Comparison of ENCODE assay signal across 19 cellular contexts in genomic region chr13:109818136-109818535, GRCh38. TPM values are rescaled to one million over a fixed set of nuclear protein-coding genes. Genes with fewer than 3 reads are reported as not detected.
DNase-seq lines count a peak whose midpoint lies in the region; ATAC-seq lines count a peak whose summit lies in the region.
"Had no signal": no experiment of that assay in that cellular context is flagged by ENCODE, and none has a peak within 500 bp of the region (broad histone marks: within the 10 kb centered on the region; RNA-seq: fewer than 3 reads in every experiment).

No MANE protein-coding gene starts in this region.

- peaks cover 3 to 15% of the 10 kb centered on the region in 2 donors for H3K4me1 ChIP-seq in neuronal stem cell (ENCODE audit: control insufficient read depth in 2 of 2, insufficient read depth in 1 of 2, low read depth in 1 of 2, low read length in 2 of 2)

- H4K91ac ChIP-seq in neuronal stem cell (ENCODE audit: low read depth, low read length, poor library complexity) = no peak overlapping the region

- H3K18ac ChIP-seq in neuronal stem cell (ENCODE audit: low read length) = peak overlapping the region; percentile 35

- no peaks in the 10 kb centered on the region for H3K79me1 ChIP-seq in neuronal stem cell (ENCODE audit: low read depth, low read length)

- no peak overlapping the region for H2AFZ ChIP-seq in neuronal stem cell (ENCODE audit: low read length)

- H2BK120ac ChIP-seq in neuronal stem cell (ENCODE audit: low read depth, low read length) = no peak overlapping the region

- H3K9ac ChIP-seq in neuronal stem cell (ENCODE audit: low read depth, low read length, poor library complexity) = no peak overlapping the region

- no peak overlapping the region for H3K4me3 ChIP-seq in neuronal stem cell (ENCODE audit: low read length in 2 of 2)
- H3K4me3 ChIP-seq: right lobe of liver had no signal

- no peaks in the 10 kb centered on the region for H3K36me3 ChIP-seq in neuronal stem cell (replicated peaks in 1 of 2; ENCODE audit: control insufficient read depth in 2 of 2, insufficient read depth in 2 of 2, low read length in 2 of 2)
- H3K36me3 ChIP-seq: right lobe of liver had no signal

- no peak overlapping the region for H3K14ac ChIP-seq in neuronal stem cell (ENCODE audit: low read length)

- no peak overlapping the region for H3K4me2 ChIP-seq in neuronal stem cell (ENCODE audit: insufficient read depth, low read length, poor library complexity, severe bottlenecking)

- ATAC-seq in GM21367 (IDR thresholded peaks at IDR 0.05; ENCODE audit: unreplicated experiment) (no peak), GM21390 (IDR thresholded peaks at IDR 0.05; ENCODE audit: unreplicated experiment) (no peak), left ventricle myocardium superior (no peak)
- ATAC-seq: HCT116; right lobe of liver; stimulated activated memory B cell treated with anti-CD40 and anti-IgM and Interleukin-4, amounts not matched to agents 10 μg/mL and 1 μg/mL and 100 μg/mL, for 72 hours; WTC11 had no signal

- H2BK5ac ChIP-seq in neuronal stem cell (ENCODE audit: low read length) = no peak overlapping the region

- H3K27me3 ChIP-seq in neuronal stem cell (ENCODE audit: control insufficient read depth in 3 of 3, insufficient read depth in 3 of 3, low read depth in 1 of 3, low read length in 3 of 3) = peaks cover 0 to 3% (median 0%) of the 10 kb centered on the region in 3 experiments
- H3K27me3 ChIP-seq: right lobe of liver had no signal

- H3K27ac ChIP-seq in neuronal stem cell (replicated peaks; ENCODE audit: low read length) = no peak overlapping the region
- H3K27ac ChIP-seq: right lobe of liver had no signal

- H3K4ac ChIP-seq in neuronal stem cell (ENCODE audit: low read length) = no peak overlapping the region

- no peak overlapping the region for H4K8ac ChIP-seq in neuronal stem cell (ENCODE audit: low read depth, low read length)

- no peak overlapping the region for H2BK12ac ChIP-seq in neuronal stem cell (ENCODE audit: low read length)

- WGBS in neuronal stem cell (ENCODE audit: extremely low coverage in 2 of 2, insufficient read length in 2 of 2, insufficient replicate concordance in 1 of 2), 2 donors = no CpG with 5 or more reads among the region's 3 CpGs

- H3K23ac ChIP-seq in neuronal stem cell (ENCODE audit: low read depth, low read length, poor library complexity) = no peak overlapping the region

- H3K9me3 ChIP-seq in neuronal stem cell (replicated peaks in 1 of 2; ENCODE audit: control insufficient read depth in 2 of 2, insufficient read depth in 1 of 2, low read depth in 1 of 2, low read length in 2 of 2) = peaks cover 0 to 4% of the 10 kb centered on the region in 2 donors
- H3K9me3 ChIP-seq: right lobe of liver had no signal

- intact Hi-C loops in left ventricle myocardium superior (cut with micrococcal nuclease) = no loop called here

- DNase-seq in DMS79 treated with DMSO at 0.1 percent for 48 hours (lab: John Stamatoyannopoulos, UW) (peak; percentile 90), NCI-H1436 treated with DMSO at 0.1 percent for 48 hours (lab: John Stamatoyannopoulos, UW) (peak; percentile 18), NCI-H526 (lab: John Stamatoyannopoulos, UW) (peak; percentile 93 to 98), neuronal stem cell (ENCODE audit: low spot score) (no peak), left ventricle myocardium superior (no peak)
- DNase-seq: activated CD4-positive, alpha-beta memory T cell treated with anti-CD3 and anti-CD28 coated beads, Interleukin-2, amount 10 ng/mL, durations not matched to agents 7 days and 5 days; activated naive CD4-positive, alpha-beta T cell treated with anti-CD3 and anti-CD28 coated beads, Interleukin-2, amount 10 ng/mL, durations not matched to agents 7 days and 5 days; AML-193; Calu3; endodermal cell; GDM1; immature natural killer cell; naive B cell; right lobe of liver had no signal

- H2AK5ac ChIP-seq in neuronal stem cell (ENCODE audit: low read depth, low read length) = no peak overlapping the region

- H2BK15ac ChIP-seq in neuronal stem cell (ENCODE audit: low read length) = no peak overlapping the region

RNA-seq across cellular contexts. Expression of gene IRS2, which starts 31.8 kb away (rescaled TPM):
- 18.1 TPM for polyA plus RNA-seq in neuronal stem cell (2013, experiment 1 of 2)
- 18.9 TPM for polyA plus RNA-seq in neuronal stem cell (2013, experiment 2 of 2)
- 11.3 TPM for total RNA-seq in left ventricle myocardium superior

Comparison
In these comparisons a context has a peak if more than half of its experiments do, and no peak if none do; other contexts are left out.
1. DNase-seq: peak in DMS79 treated with DMSO at 0.1 percent for 48 hours (single experiment), NCI-H1436 treated with DMSO at 0.1 percent for 48 hours (single experiment) and NCI-H526 (2 of 2); none in neuronal stem cell (single experiment) and left ventricle myocardium superior (single experiment).